Comparison of ENCODE assay signal across 23 cellular contexts in the genomic region with DNA sequence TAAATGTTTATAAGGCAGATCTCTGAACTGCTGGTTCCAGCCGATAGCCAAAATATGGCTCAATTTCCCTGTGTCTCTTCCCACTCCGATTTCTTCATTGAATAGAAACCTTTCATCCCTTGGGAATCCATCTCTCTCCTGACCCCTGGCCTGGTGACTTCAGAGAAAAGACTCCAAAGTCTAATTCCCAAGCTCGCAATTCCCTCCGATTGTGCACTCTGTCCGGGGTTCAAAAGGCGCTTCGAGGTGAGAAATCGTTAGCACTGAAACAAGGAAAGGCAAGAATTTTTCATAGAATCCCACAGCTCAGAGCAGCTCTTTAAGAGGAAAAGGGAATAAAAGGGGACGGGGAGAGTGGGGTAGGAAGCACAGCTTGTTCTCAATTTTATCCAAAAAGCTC. TPM values are rescaled to one million over a fixed set of nuclear protein-coding genes. Genes with fewer than 3 reads are reported as not detected.
DNase-seq lines count a peak whose midpoint lies in the region; ATAC-seq, FAIRE-seq and TF ChIP-seq lines count a peak whose summit lies in the region.
"Had no signal": no experiment of that assay in that cellular context is flagged by ENCODE, and none has a peak within 500 bp of the region (broad histone marks: within the 10 kb centered on the region; RNA-seq: fewer than 3 reads in every experiment).

No MANE protein-coding gene starts in this region.

- TF ChIP-seq POLR2A in HepG2 (IDR thresholded peaks at IDR 0.05; ENCODE audit: insufficient read depth in 1 of 2, low read depth in 2 of 2, low read length in 2 of 2) (no peak), adrenal gland (IDR thresholded peaks at IDR 0.05) (no peak)

- no peaks in the 10 kb centered on the region for H3K36me3 ChIP-seq in right atrium auricular region
- H3K36me3 ChIP-seq in HepG2 (replicated peaks in 1 of 2; ENCODE audit: control insufficient read depth in 1 of 2, insufficient read depth in 2 of 2, low read length in 2 of 2): no peaks in the 10 kb centered on the region
- H3K36me3 ChIP-seq in small intestine (ENCODE audit: control insufficient read depth in 2 of 2, insufficient read depth in 2 of 2, low read length in 2 of 2): no peaks in the 10 kb centered on the region
- no peaks in the 10 kb centered on the region for H3K36me3 ChIP-seq in adrenal gland (replicated peaks in 1 of 2)
- H3K36me3 ChIP-seq in CD4-positive, alpha-beta memory T cell (ENCODE audit: insufficient read depth, low read length): no peaks in the 10 kb centered on the region
- H3K36me3 ChIP-seq in aorta (ENCODE audit: control insufficient read depth in 1 of 2, insufficient read depth in 2 of 2, low read length in 1 of 2): no peaks in the 10 kb centered on the region
- H3K36me3 ChIP-seq: MG63, Peyer's patch, SJSA1 had no signal

- no peak for TF ChIP-seq RAD21 in HepG2 (CRISPR knock-in tag; IDR thresholded peaks at IDR 0.05)

- H3K27ac ChIP-seq in right atrium auricular region (no peak overlapping the region), HepG2 (ENCODE audit: extremely low read length, insufficient read depth, low read length) (peak overlapping the region; percentile 80), small intestine (ENCODE audit: low read depth in 1 of 2, low read length in 1 of 2) (peak overlapping the region in 1 of 2 donors; percentile 69), adrenal gland (no peak overlapping the region), aorta (ENCODE audit: low read depth in 1 of 2, low read length in 2 of 2) (no peak overlapping the region)
- no peak overlapping the region for H3K27ac ChIP-seq in CD4-positive, alpha-beta memory T cell (ENCODE audit: low read depth, low read length)
- H3K27ac ChIP-seq: C4-2B, SJSA1 had no signal

- H3K4me1 ChIP-seq in right atrium auricular region (no peaks in the 10 kb centered on the region), HepG2 (ENCODE audit: insufficient read depth, low read length) (peaks cover 47% of the 10 kb centered on the region), small intestine (ENCODE audit: control insufficient read depth in 2 of 2, insufficient read depth in 1 of 2, low read depth in 1 of 2, low read length in 1 of 2) (peaks cover 4 to 11% of the 10 kb centered on the region in 2 donors), adrenal gland (replicated peaks in 1 of 2) (no peaks in the 10 kb centered on the region), aorta (ENCODE audit: control insufficient read depth in 1 of 2, insufficient read depth in 2 of 2, low read length in 2 of 2) (no peaks in the 10 kb centered on the region)
- no peaks in the 10 kb centered on the region for H3K4me1 ChIP-seq in CD4-positive, alpha-beta memory T cell (ENCODE audit: insufficient read depth, low read length)
- H3K4me1 ChIP-seq: SJSA1 had no signal

- H3K9ac ChIP-seq in HepG2 (ENCODE audit: insufficient read depth, low read depth, low read length): peak overlapping the region; percentile 47; the same call in 1 of the 2 replicates

- H3K4me2 ChIP-seq in HepG2 (ENCODE audit: low read depth, low read length): peak overlapping the region; percentile 70

- POLR2A ChIA-PET in HepG2 (lab: Yijun Ruan, JAX): interaction anchor here (0.6 to 1.4 kb wide), 3 partner anchors 17 to 415 kb away, joined by 3 to 6 read pairs (median 4); a partner anchor contains a TSS
- POLR2A ChIA-PET in CD4-positive, alpha-beta memory T cell (lab: Charles Lee; ENCODE audit: partially characterized antibody): no interaction called here

- H3K27me3 ChIP-seq in right atrium auricular region (no peaks in the 10 kb centered on the region), HepG2 (ENCODE audit: control insufficient read depth in 1 of 2, insufficient read depth in 2 of 2, low read length in 2 of 2) (peaks cover 0 to 6% of the 10 kb centered on the region in 2 experiments; a peak in 1 of 5 replicates), small intestine (ENCODE audit: control insufficient read depth in 2 of 2, insufficient read depth in 2 of 2, low read length in 2 of 2) (no peaks in the 10 kb centered on the region), adrenal gland (no peaks in the 10 kb centered on the region), aorta (ENCODE audit: control insufficient read depth in 1 of 2, insufficient read depth in 2 of 2, low read length in 1 of 2) (no peaks in the 10 kb centered on the region)
- no peaks in the 10 kb centered on the region for H3K27me3 ChIP-seq in CD4-positive, alpha-beta memory T cell (ENCODE audit: insufficient read depth, low read length)
- H3K27me3 ChIP-seq: MG63, Peyer's patch, SJSA1 had no signal

- H3K27me3 Mint-ChIP-seq in CD4-positive, alpha-beta memory T cell: peaks cover 12 to 20% of the 10 kb centered on the region in 2 donors

- FAIRE-seq in HepG2 (lab: Jason Lieb, UNC) (peak; percentile 46), small intestine (lab: Jason Lieb, UNC) (no peak)
- FAIRE-seq: H1, K562 had no signal

- in situ Hi-C loops in HepG2 (cut with HindIII; ENCODE audit: extremely low pct_ligation_motif_present, low pct_unique_long_range_greater_than_20kb): no loop called here

- no TSS peak for BruUV-seq in HepG2 (replicated peaks; lab: Mats Ljungman, UMichigan)

- no peaks in the 10 kb centered on the region for H4K20me1 ChIP-seq in HepG2 (ENCODE audit: insufficient read depth, low read length)

- TF ChIP-seq CTCF in right atrium auricular region (IDR thresholded peaks at IDR 0.05) (no peak), HepG2 (CRISPR knock-in tag; IDR thresholded peaks at IDR 0.05) (no peak), adrenal gland (IDR thresholded peaks at IDR 0.05) (no peak)

- H3K9me3 Mint-ChIP-seq in CD4-positive, alpha-beta memory T cell: peaks cover 3 to 19% (median 10%) of the 10 kb centered on the region in 8 donors

- DNase-seq in right atrium auricular region (ENCODE audit: low spot score): peak; percentile 26
- DNase-seq in Right ventricle myocardium inferior (ENCODE audit: missing footprints): no peak
- peak; percentile 29 for DNase-seq in HepG2 (ENCODE audit: low spot score)
- DNase-seq in small intestine: peak; percentile 90
- no peak for DNase-seq in adrenal gland
- DNase-seq in kidney tubule cell (ENCODE audit: low spot score): no peak
- DNase-seq in CD4-positive, alpha-beta memory T cell: no peak
- no peak for DNase-seq in aorta
- DNase-seq: 8988T, DMS79, MG63, NCI-H1417, NCI-H1694 treated with DMSO at 0.1 percent for 48 hours, NCI-H2081 treated with DMSO at 0.1 percent for 48 hours, NCI-H2171 treated with DMSO at 0.1 percent for 48 hours, NCI-H524 treated with DMSO at 0.1 percent for 48 hours, NCI-H82 had no signal

- no peaks in the 10 kb centered on the region for H3K9me3 ChIP-seq in right atrium auricular region
- H3K9me3 ChIP-seq in HepG2 (ENCODE audit: low read length): peaks cover 13% of the 10 kb centered on the region
- no peaks in the 10 kb centered on the region for H3K9me3 ChIP-seq in small intestine (ENCODE audit: control insufficient read depth, low read depth)
- H3K9me3 ChIP-seq in adrenal gland (replicated peaks in 1 of 3): no peaks in the 10 kb centered on the region
- no peaks in the 10 kb centered on the region for H3K9me3 ChIP-seq in CD4-positive, alpha-beta memory T cell (ENCODE audit: control insufficient read depth in 1 of 2, low read length in 2 of 2)
- peaks cover 5% of the 10 kb centered on the region for H3K9me3 ChIP-seq in aorta (ENCODE audit: control insufficient read depth, low read length)
- H3K9me3 ChIP-seq: MG63 had no signal

- H3K4me3 ChIP-seq in right atrium auricular region (no peak overlapping the region), HepG2 (replicated peaks in 1 of 3; ENCODE audit: insufficient read depth in 1 of 3, low read depth in 2 of 3, low read length in 3 of 3) (peak overlapping the region in 2 of 3 experiments; percentile 25 to 36; a peak in 2 of 6 replicates), small intestine (ENCODE audit: low read depth in 1 of 2, low read length in 2 of 2) (no peak overlapping the region), adrenal gland (no peak overlapping the region), aorta (ENCODE audit: low read length in 2 of 2) (no peak overlapping the region)
- H3K4me3 ChIP-seq in CD4-positive, alpha-beta memory T cell (ENCODE audit: low read length in 2 of 2): no peak overlapping the region
- H3K4me3 ChIP-seq: K562, MG63, Peyer's patch, SJSA1 had no signal

- CTCF ChIA-PET in HepG2 (lab: Yijun Ruan, JAX; ENCODE audit: low intra/inter-chr PET ratio, low total read pairs): no interaction called here
- CTCF ChIA-PET in CD4-positive, alpha-beta memory T cell (lab: Charles Lee; ENCODE audit: partially characterized antibody): interaction anchor here (4.7 kb wide), 1 partner anchor 321 kb away, joined by 27 read pairs; no protein-coding TSS in a partner anchor

- H3K79me2 ChIP-seq in HepG2 (ENCODE audit: insufficient read depth, low read length): no peaks in the 10 kb centered on the region

- TF ChIP-seq EP300 in HepG2 (IDR thresholded peaks at IDR 0.05; ENCODE audit: low read depth in 2 of 2, low read length in 2 of 2) (peak in 1 of 2 experiments; percentile 77; a peak in 2 of 4 replicates), HepG2 (CRISPR knock-in tag; IDR thresholded peaks at IDR 0.05; ENCODE audit: borderline replicate concordance) (no peak)

- no peak overlapping the region for H3K4me3 Mint-ChIP-seq in CD4-positive, alpha-beta memory T cell

- no peak overlapping the region for H3K27ac Mint-ChIP-seq in CD4-positive, alpha-beta memory T cell

- ATAC-seq in Right ventricle myocardium inferior (no peak), HepG2 (peak; percentile 64), aorta (ENCODE audit: low FRiP score) (no peak)
- ATAC-seq: HCT116, K562 had no signal

- no peaks in the 10 kb centered on the region for H3K4me1 Mint-ChIP-seq in CD4-positive, alpha-beta memory T cell

- H3K36me3 Mint-ChIP-seq in CD4-positive, alpha-beta memory T cell: peaks cover 0 to 3% of the 10 kb centered on the region in 2 donors

- WGBS in HepG2 (ENCODE audit: low lambda C conversion rate): 1% methylated on average over 9 of the region's 9 CpGs
- WGBS in small intestine, 3 donors: 28 to 67% (median 49%) methylated on average over 9 of the region's 9 CpGs
- WGBS in adrenal gland, 4 donors: 81 to 87% (median 83%) methylated on average over 9 of the region's 9 CpGs
- WGBS in aorta, 2 donors: 84 to 87% methylated on average over 9 of the region's 9 CpGs

- peak overlapping the region; percentile 17 for H2AFZ ChIP-seq in HepG2 (ENCODE audit: low read length)

- intact Hi-C loops in Right ventricle myocardium inferior (cut with DNase I) (no loop called here), HepG2 (cut with micrococcal nuclease; ENCODE audit: unreplicated experiment) (no loop called here), adrenal gland (cut with DNase I) (no loop called here), aorta (cut with DNase I) (no loop called here)
- intact Hi-C loops in CD4-positive, alpha-beta memory T cell (cut with micrococcal nuclease): no loop called here

RNA-seq across cellular contexts. Expression of a gene that starts 18.4 kb away (rescaled TPM):
- total RNA-seq in right atrium auricular region (1 to 10 TPM; 2.4 to 3.6 TPM), Right ventricle myocardium inferior (7.5 TPM), HepG2 (2016; rRNA removed; fragmentation: Illumina TruSeq; extraction: Trizol) (20.7 and 26.5 TPM in 2 replicates), adrenal gland (10 to 100 TPM in 3 of 8 donors, 1 to 10 TPM in 5; 3.4 to 11.4 (median 9.3) TPM), aorta (10 to 100 TPM in 1 of 2 donors, 1 to 10 TPM in 1; 7.1 to 12.1 TPM)
- 18.0 and 20.8 TPM in 2 replicates for total RNA-seq in HepG2 (2016; cell fraction: cytosol; rRNA removed; fragmentation: Illumina TruSeq; extraction: Trizol; ENCODE audit: low read depth)
- 18.8 and 31.8 TPM in 2 replicates for total RNA-seq in HepG2 (2016; cell fraction: insoluble cytoplasmic fraction; rRNA removed; fragmentation: Illumina TruSeq; extraction: Trizol)
- 10.2 and 13.1 TPM in 2 replicates for total RNA-seq in HepG2 (2016; cell fraction: membrane; rRNA removed; fragmentation: Illumina TruSeq; extraction: Trizol)
- 40.2 and 44.1 TPM in 2 replicates for total RNA-seq in HepG2 (2016; cell fraction: nucleus; rRNA removed; fragmentation: Illumina TruSeq; extraction: Trizol)
- polyA plus RNA-seq in HepG2 (2011; rRNA removed) (3.0 and 5.9 TPM in 2 replicates), small intestine (10 to 100 TPM in 1 of 3 donors, 1 to 10 TPM in 2; 6.2 to 16.3 (median 9.9) TPM), adrenal gland (1 to 10 TPM; 2.0 to 5.9 (median 3.5) TPM), aorta (1 to 10 TPM; 2.5 to 2.9 TPM)
- polyA plus RNA-seq in HepG2 (2011; cell fraction: cytosol; rRNA removed): 2.4 and 3.3 TPM in 2 replicates
- polyA plus RNA-seq in HepG2 (2011; cell fraction: nucleus; rRNA removed): 6.9 and 7.4 TPM in 2 replicates
- 2.4 and 5.5 TPM in 2 replicates for polyA plus RNA-seq in HepG2 (2012)
- 1.1 and 1.3 TPM in 2 replicates for polyA plus RNA-seq in HepG2 (2016; cell fraction: cytosol; fragmentation: Illumina TruSeq; extraction: Trizol; ENCODE audit: low read depth)
- polyA plus RNA-seq in HepG2 (2016; cell fraction: insoluble cytoplasmic fraction; fragmentation: Illumina TruSeq; extraction: Trizol; ENCODE audit: low read depth): 18.1 and 20.3 TPM in 2 replicates
- polyA plus RNA-seq in HepG2 (2016; cell fraction: membrane; fragmentation: Illumina TruSeq; extraction: Trizol; ENCODE audit: low read depth): 2.3 and 3.2 TPM in 2 replicates
- polyA plus RNA-seq in HepG2 (2016; cell fraction: nucleus; fragmentation: Illumina TruSeq; extraction: Trizol; ENCODE audit: insufficient read depth, low read depth): 17.9 and 19.5 TPM in 2 replicates
- polyA minus RNA-seq in HepG2 (2011; rRNA and poly(A)+ RNA removed; ENCODE audit: low replicate concordance): 4.5 and 16.4 TPM in 2 replicates
- polyA minus RNA-seq in HepG2 (2011; cell fraction: cytosol; rRNA and poly(A)+ RNA removed): 4.0 and 5.3 TPM in 2 replicates
- 18.5 and 34.0 TPM in 2 replicates for polyA minus RNA-seq in HepG2 (2011; cell fraction: nucleus; rRNA and poly(A)+ RNA removed)
- 10 to 100 TPM; 17.5 to 17.6 TPM for total RNA-seq in CD4-positive, alpha-beta memory T cell
- 10 to 100 TPM; 11.9 to 13.8 TPM for polyA plus RNA-seq in CD4-positive, alpha-beta memory T cell

Comparison
In these comparisons a context has a peak if more than half of its experiments do, and no peak if none do; other contexts are left out.
1. DNase-seq: peak in right atrium auricular region (single experiment), HepG2 (single experiment) and small intestine (single experiment); none in Right ventricle myocardium inferior (single experiment), adrenal gland (0 of 7), kidney tubule cell (single experiment), CD4-positive, alpha-beta memory T cell (0 of 5) and aorta (0 of 2).
2. H3K4me3 ChIP-seq: peak in HepG2 (2 of 3); none in right atrium auricular region (0 of 2), small intestine (0 of 2), adrenal gland (0 of 4), CD4-positive, alpha-beta memory T cell (0 of 2) and aorta (0 of 2).